In genomic region chr10:128115356-128115755, GRCh38 we compare ENCODE assay signal across 26 cellular contexts. TPM values are rescaled to one million over a fixed set of nuclear protein-coding genes. Genes with fewer than 3 reads are reported as not detected.
A peak's percentile ranks its signal among the peaks of the same experiment; 100 is the strongest.
DNase-seq lines count a peak whose midpoint lies in the region; ATAC-seq, FAIRE-seq and TF ChIP-seq lines count a peak whose summit lies in the region.
"Had no signal": no experiment of that assay in that cellular context is flagged by ENCODE, and none has a peak within 500 bp of the region (broad histone marks: within the 10 kb centered on the region; RNA-seq: fewer than 3 reads in every experiment).

No MANE protein-coding gene starts in this region.

- SMC1A ChIA-PET in GM12878 (lab: Charles Lee; ENCODE audit: uncharacterized antibody, unreplicated experiment): interaction anchor here (1.3 to 2.7 kb wide), 4 partner anchors 19 to 81 kb away, joined by 3 to 8 read pairs (median 5); no protein-coding TSS in a partner anchor

- no peak overlapping the region for H3K4me2 ChIP-seq in GM12878 (ENCODE audit: control insufficient read depth, insufficient read depth)
- H3K4me2 ChIP-seq: GM23338, SK-N-SH had no signal

- H3K27me3 Mint-ChIP-seq in Calu3 (ENCODE audit: unreplicated experiment): no peaks in the 10 kb centered on the region
- H3K27me3 Mint-ChIP-seq in osteocyte (ENCODE audit: unreplicated experiment): no peaks in the 10 kb centered on the region

- TF ChIP-seq EP300 in Ishikawa (IDR thresholded peaks at IDR 0.05; ENCODE audit: borderline replicate concordance): no peak
- no peak for TF ChIP-seq EP300 in GM12878 (IDR thresholded peaks at IDR 0.05; ENCODE audit: borderline replicate concordance in 1 of 2, control insufficient read depth in 1 of 2, low read depth in 2 of 2, low read length in 2 of 2)

- H3K4me3 Mint-ChIP-seq in Calu3 (ENCODE audit: low read depth, unreplicated experiment) (no peak overlapping the region), osteocyte (ENCODE audit: unreplicated experiment) (no peak overlapping the region)
- H3K4me3 Mint-ChIP-seq: CD14-positive monocyte; CD8-positive, alpha-beta memory T cell; GM23338 had no signal

- RAD21 ChIA-PET in GM12878 (lab: Charles Lee; ENCODE audit: unreplicated experiment): interaction anchor here (0.8 to 1.6 kb wide), 3 partner anchors 11 to 35 kb away, joined by 3 read pairs; partner anchors contain the start of gene MKI67

- no peaks in the 10 kb centered on the region for H3K9me3 ChIP-seq in GM12878 (replicated peaks; ENCODE audit: control insufficient read depth, insufficient read depth, low read length)
- H3K9me3 ChIP-seq: BE2C, HAP-1, SK-N-SH had no signal

- POLR2A ChIA-PET in GM12878 (lab: Charles Lee): interaction anchor here (3.3 kb wide), 1 partner anchor 10 kb away, joined by 24 read pairs; the partner anchor contains the start of gene MKI67

- peaks cover 32 to 62% of the 10 kb centered on the region in 2 experiments for H3K36me3 ChIP-seq in GM12878 (ENCODE audit: control insufficient read depth in 2 of 2, insufficient read depth in 2 of 2, low read length in 1 of 2)

- DNase-seq in Calu3 (no peak), GM12878 (ENCODE audit: low read depth, low spot score) (no peak), osteocyte (ENCODE audit: extremely low spot score, unreplicated experiment) (peak; percentile 71), NOMO-1 (lab: John Stamatoyannopoulos, UW; ENCODE audit: unreplicated experiment in 2 of 2) (no peak), nucleus accumbens (lab: John Stamatoyannopoulos, UW) (no peak)
- DNase-seq: BE2C; CD8-positive, alpha-beta memory T cell; DMS153; DND-41; NCI-H1092; NCI-H1436; NCI-H187; NCI-H2081 treated with DMSO at 0.1 percent for 48 hours; NCI-H2171; NCI-H226; NCI-H510A; NCI-H69; OCI-M1; SK-N-SH; SW 1271 had no signal

- CTCF ChIA-PET in Calu3 (lab: Charles Lee): no interaction called here
- CTCF ChIA-PET in GM12878 (lab: Yijun Ruan, JAX): interaction anchor here (0.5 to 1.6 kb wide), 8 partner anchors 9 to 81 kb away, joined by 3 to 7 read pairs (median 4); partner anchors contain the start of gene MKI67

- no peak for TF ChIP-seq RAD21 in Ishikawa (IDR thresholded peaks at IDR 0.05; ENCODE audit: low read depth)
- TF ChIP-seq RAD21 in GM12878 (IDR thresholded peaks at IDR 0.05; ENCODE audit: insufficient read depth, low read depth, low read length): no peak

- FAIRE-seq in GM12878 (lab: Jason Lieb, UNC): no peak
- FAIRE-seq: HTR-8/SVneo had no signal

- no peaks in the 10 kb centered on the region for H4K20me1 ChIP-seq in GM12878 (ENCODE audit: control insufficient read depth, insufficient read depth)

- peaks cover 26% of the 10 kb centered on the region for H3K79me2 ChIP-seq in GM12878 (ENCODE audit: control insufficient read depth, insufficient read depth, low read length)

- intact Hi-C loops in Calu3 (cut with micrococcal nuclease; ENCODE audit: unreplicated experiment) (no loop called here), GM12878 (cut with micrococcal nuclease; ENCODE audit: unreplicated experiment) (no loop called here)

- ATAC-seq in GM12878: no peak
- ATAC-seq in GM18502 (IDR thresholded peaks at IDR 0.05; ENCODE audit: poor library complexity, unreplicated experiment): no peak
- ATAC-seq: GM23338 had no signal

- H3K27ac ChIP-seq in GM12878 (ENCODE audit: control insufficient read depth, insufficient read depth): no peak overlapping the region

- H2AFZ ChIP-seq in GM12878 (ENCODE audit: control insufficient read depth, low read depth, low read length): no peak overlapping the region
- H2AFZ ChIP-seq: GM23338 had no signal

- no peak overlapping the region for H3K27ac Mint-ChIP-seq in Calu3 (ENCODE audit: unreplicated experiment)
- H3K27ac Mint-ChIP-seq in osteocyte (ENCODE audit: unreplicated experiment): no peak overlapping the region
- H3K27ac Mint-ChIP-seq: CD8-positive, alpha-beta memory T cell; GM23338 had no signal

- H3K9me3 Mint-ChIP-seq in Calu3 (ENCODE audit: low read depth, unreplicated experiment) (no peaks in the 10 kb centered on the region), osteocyte (ENCODE audit: unreplicated experiment) (no peaks in the 10 kb centered on the region)
- H3K9me3 Mint-ChIP-seq: CD14-positive monocyte; CD8-positive, alpha-beta memory T cell; GM23338 had no signal

- H3K36me3 Mint-ChIP-seq in Calu3 (ENCODE audit: insufficient read depth, unreplicated experiment) (peaks cover 10% of the 10 kb centered on the region), osteocyte (ENCODE audit: unreplicated experiment) (peaks cover 17% of the 10 kb centered on the region)
- H3K36me3 Mint-ChIP-seq: CD8-positive, alpha-beta memory T cell had no signal

- no peaks in the 10 kb centered on the region for H3K27me3 ChIP-seq in GM12878 (replicated peaks in 1 of 2; ENCODE audit: control insufficient read depth in 2 of 2, insufficient read depth in 2 of 2, low read length in 1 of 2)
- H3K27me3 ChIP-seq: BE2C had no signal

- BruUV-seq in Calu3 (replicated peaks; lab: Mats Ljungman, UMichigan) (TSS peak; percentile 20), GM12878 (replicated peaks; lab: Mats Ljungman, UMichigan) (TSS peak; percentile 40)

- peaks cover 2% of the 10 kb centered on the region for H3K4me1 Mint-ChIP-seq in Calu3 (ENCODE audit: low read depth, unreplicated experiment)
- no peaks in the 10 kb centered on the region for H3K4me1 Mint-ChIP-seq in osteocyte (ENCODE audit: unreplicated experiment)
- H3K4me1 Mint-ChIP-seq: GM23338 had no signal

- TF ChIP-seq POLR2A in GM12878 (IDR thresholded peaks at IDR 0.05; ENCODE audit: low read depth, low read length): no peak

- no peak overlapping the region for H3K4me3 ChIP-seq in GM12878
- H3K4me3 ChIP-seq: GM23338, HAP-1 had no signal

- TF ChIP-seq CTCF in Calu3 (IDR thresholded peaks at IDR 0.05; ENCODE audit: unreplicated experiment) (no peak), GM12878 (IDR thresholded peaks at IDR 0.05 in 2 of 3, conservative IDR thresholded peaks at IDR 0.05 in 1 of 3; ENCODE audit: control insufficient read depth in 2 of 3, extremely low read depth in 1 of 3, insufficient read depth in 1 of 3, low read depth in 3 of 3, low read length in 3 of 3) (no peak), osteocyte (IDR thresholded peaks at IDR 0.05) (no peak)

- H3K9ac ChIP-seq in GM12878 (ENCODE audit: control insufficient read depth, insufficient read depth, low read length): no peak overlapping the region
- H3K9ac ChIP-seq: SK-N-SH had no signal

- over 99% methylated on average over 8 of the region's 8 CpGs for WGBS in GM12878 (ENCODE audit: insufficient coverage, insufficient replicate concordance, low lambda C conversion rate, missing lambda C conversion rate)

- in situ Hi-C loops in GM12878 (cut with MboI): no loop called here

- no peaks in the 10 kb centered on the region for H3K4me1 ChIP-seq in GM12878 (ENCODE audit: control insufficient read depth, insufficient read depth, low read length)
- H3K4me1 ChIP-seq: BE2C, HAP-1 had no signal

TF ChIP-seq in Ishikawa, 13 proteins besides CTCF, POLR2A, EP300 and RAD21:
- peak; percentile 68; the same call in 1 of the 2 replicates for TF ChIP-seq CEBPB (IDR thresholded peaks at IDR 0.05)
- TF ChIP-seq YY1 (IDR thresholded peaks at IDR 0.05; ENCODE audit: low read depth): no peak

TF ChIP-seq in GM12878, 131 proteins besides CTCF, POLR2A, EP300 and RAD21:
- TF ChIP-seq HDGF (IDR thresholded peaks at IDR 0.05) (no peak), SUZ12 (IDR thresholded peaks at IDR 0.05; ENCODE audit: unreplicated experiment) (no peak), IRF4 (IDR thresholded peaks at IDR 0.05; ENCODE audit: low read depth, low read length) (no peak)
- TF ChIP-seq, protein P1, sequence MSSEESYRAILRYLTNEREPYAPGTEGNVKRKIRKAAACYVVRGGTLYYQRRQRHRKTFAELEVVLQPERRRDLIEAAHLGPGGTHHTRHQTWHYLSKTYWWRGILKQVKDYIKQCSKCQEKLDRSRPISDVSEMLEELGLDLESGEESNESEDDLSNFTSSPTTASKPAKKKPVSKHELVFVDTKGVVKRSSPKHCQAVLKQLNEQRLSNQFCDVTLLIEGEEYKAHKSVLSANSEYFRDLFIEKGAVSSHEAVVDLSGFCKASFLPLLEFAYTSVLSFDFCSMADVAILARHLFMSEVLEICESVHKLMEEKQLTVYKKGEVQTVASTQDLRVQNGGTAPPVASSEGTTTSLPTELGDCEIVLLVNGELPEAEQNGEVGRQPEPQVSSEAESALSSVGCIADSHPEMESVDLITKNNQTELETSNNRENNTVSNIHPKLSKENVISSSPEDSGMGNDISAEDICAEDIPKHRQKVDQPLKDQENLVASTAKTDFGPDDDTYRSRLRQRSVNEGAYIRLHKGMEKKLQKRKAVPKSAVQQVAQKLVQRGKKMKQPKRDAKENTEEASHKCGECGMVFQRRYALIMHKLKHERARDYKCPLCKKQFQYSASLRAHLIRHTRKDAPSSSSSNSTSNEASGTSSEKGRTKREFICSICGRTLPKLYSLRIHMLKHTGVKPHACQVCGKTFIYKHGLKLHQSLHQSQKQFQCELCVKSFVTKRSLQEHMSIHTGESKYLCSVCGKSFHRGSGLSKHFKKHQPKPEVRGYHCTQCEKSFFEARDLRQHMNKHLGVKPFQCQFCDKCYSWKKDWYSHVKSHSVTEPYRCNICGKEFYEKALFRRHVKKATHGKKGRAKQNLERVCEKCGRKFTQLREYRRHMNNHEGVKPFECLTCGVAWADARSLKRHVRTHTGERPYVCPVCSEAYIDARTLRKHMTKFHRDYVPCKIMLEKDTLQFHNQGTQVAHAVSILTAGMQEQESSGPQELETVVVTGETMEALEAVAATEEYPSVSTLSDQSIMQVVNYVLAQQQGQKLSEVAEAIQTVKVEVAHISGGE (CRISPR knock-in tag; IDR thresholded peaks at IDR 0.05): no peak

RNA-seq across cellular contexts. Expression of gene MKI67, which starts 10.9 kb away (rescaled TPM):
- total RNA-seq in Calu3 (2022) (72.8 and 87.8 TPM in 2 replicates), GM12878 (2014; rRNA removed) (72.0 and 89.6 TPM in 2 replicates), GM12878 (2014; rRNA removed; fragmentation: Illumina TruSeq; extraction: Trizol) (75.9 and 82.4 TPM in 2 replicates), GM12878 (2021) (168 and 183 TPM in 2 replicates), osteocyte (19.3 and 25.1 TPM in 2 replicates)
- 83.4 and 83.6 TPM in 2 replicates for total RNA-seq in GM12878 (2013; cell fraction: nucleolus; rRNA removed)
- 35.4 TPM for polyA plus RNA-seq in GM12878 (2011; ENCODE audit: low read depth)
- polyA plus RNA-seq in GM12878 (2011; rRNA removed) (53.4 and 54.7 TPM in 2 replicates), GM12878 (2014; fragmentation: Illumina TruSeq; extraction: Trizol) (174 and 182 TPM in 2 replicates), GM12878 (2014; fragmentation: Nextera tagmentation; extraction: Ambion mirVana) (10 to 100 TPM; 22.3 to 37.5 TPM), GM12878 (2014; rRNA removed) (76.3 and 88.9 TPM in 2 replicates), GM12878 (2016; fragmentation: Nextera tagmentation; extraction: Ambion mirVana) (100 to 1,000 TPM; 143 to 148 TPM)
- polyA plus RNA-seq in GM12878 (2011; cell fraction: cytosol; rRNA removed): 49.7 and 61.9 TPM in 2 replicates
- 147 and 191 TPM in 2 replicates for polyA plus RNA-seq in GM12878 (2011; cell fraction: nucleus; rRNA removed)
- 44.4 and 49.8 TPM in 2 replicates for polyA plus RNA-seq in GM12878 (2012)
- polyA minus RNA-seq in GM12878 (2011; rRNA and poly(A)+ RNA removed): 51.4 and 64.0 TPM in 2 replicates
- polyA minus RNA-seq in GM12878 (2011; cell fraction: cytosol; rRNA and poly(A)+ RNA removed): 61.1 and 66.3 TPM in 2 replicates
- 61.4 and 96.2 TPM in 2 replicates for polyA minus RNA-seq in GM12878 (2011; cell fraction: nucleus; rRNA and poly(A)+ RNA removed)
